Comparison of ENCODE assay signal across 2 cellular contexts in the genomic region with DNA sequence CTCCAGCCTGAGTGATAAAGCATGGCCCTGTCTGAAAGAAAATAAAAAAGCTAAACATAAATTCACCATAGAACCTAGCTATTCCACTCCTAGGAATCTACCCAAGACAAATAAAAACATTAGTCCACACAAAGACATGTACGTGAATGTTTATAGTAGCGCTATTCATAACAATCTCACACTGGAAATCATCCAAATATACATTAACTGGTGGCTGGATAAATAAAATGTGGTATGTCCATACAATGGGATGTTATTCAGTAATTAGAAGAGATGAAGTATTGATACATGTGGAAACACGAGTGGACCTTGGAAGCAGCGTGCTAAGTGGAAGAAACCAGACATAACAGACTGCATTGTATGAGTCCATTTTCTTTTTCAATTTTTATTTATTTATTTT.
TF ChIP-seq lines count a peak whose summit lies in the region.

No MANE protein-coding gene starts in this region.

TF ChIP-seq in SK-N-SH treated with all-trans-retinoic acid at 6 μM for 48 hours, 23 proteins besides CTCF, POLR2A, EP300 and RAD21 (continued from another document):
- TF ChIP-seq ZC3H10 (CRISPR knock-in tag; IDR thresholded peaks at IDR 0.05) = no peak

TF ChIP-seq in SK-N-SH, 30 proteins besides CTCF, POLR2A, EP300 and RAD21 (continued from another document):
- TF ChIP-seq ELF1 (IDR thresholded peaks at IDR 0.05) (no peak), TEAD4 (IDR thresholded peaks at IDR 0.05; ENCODE audit: borderline replicate concordance, insufficient read depth) (no peak), RFX5 (IDR thresholded peaks at IDR 0.05; ENCODE audit: low read length) (no peak), MEF2A (IDR thresholded peaks at IDR 0.05; ENCODE audit: borderline replicate concordance, low read depth) (no peak), FOXM1 (IDR thresholded peaks at IDR 0.05; ENCODE audit: low read depth) (no peak), SIN3A (IDR thresholded peaks at IDR 0.05; ENCODE audit: borderline replicate concordance, low read depth, low read length) (no peak), JUND (IDR thresholded peaks at IDR 0.05) (no peak), YY1 (IDR thresholded peaks at IDR 0.05; ENCODE audit: low read depth) (no peak), MAX (IDR thresholded peaks at IDR 0.05; ENCODE audit: low read depth) (no peak)
- TF ChIP-seq, protein P1, sequence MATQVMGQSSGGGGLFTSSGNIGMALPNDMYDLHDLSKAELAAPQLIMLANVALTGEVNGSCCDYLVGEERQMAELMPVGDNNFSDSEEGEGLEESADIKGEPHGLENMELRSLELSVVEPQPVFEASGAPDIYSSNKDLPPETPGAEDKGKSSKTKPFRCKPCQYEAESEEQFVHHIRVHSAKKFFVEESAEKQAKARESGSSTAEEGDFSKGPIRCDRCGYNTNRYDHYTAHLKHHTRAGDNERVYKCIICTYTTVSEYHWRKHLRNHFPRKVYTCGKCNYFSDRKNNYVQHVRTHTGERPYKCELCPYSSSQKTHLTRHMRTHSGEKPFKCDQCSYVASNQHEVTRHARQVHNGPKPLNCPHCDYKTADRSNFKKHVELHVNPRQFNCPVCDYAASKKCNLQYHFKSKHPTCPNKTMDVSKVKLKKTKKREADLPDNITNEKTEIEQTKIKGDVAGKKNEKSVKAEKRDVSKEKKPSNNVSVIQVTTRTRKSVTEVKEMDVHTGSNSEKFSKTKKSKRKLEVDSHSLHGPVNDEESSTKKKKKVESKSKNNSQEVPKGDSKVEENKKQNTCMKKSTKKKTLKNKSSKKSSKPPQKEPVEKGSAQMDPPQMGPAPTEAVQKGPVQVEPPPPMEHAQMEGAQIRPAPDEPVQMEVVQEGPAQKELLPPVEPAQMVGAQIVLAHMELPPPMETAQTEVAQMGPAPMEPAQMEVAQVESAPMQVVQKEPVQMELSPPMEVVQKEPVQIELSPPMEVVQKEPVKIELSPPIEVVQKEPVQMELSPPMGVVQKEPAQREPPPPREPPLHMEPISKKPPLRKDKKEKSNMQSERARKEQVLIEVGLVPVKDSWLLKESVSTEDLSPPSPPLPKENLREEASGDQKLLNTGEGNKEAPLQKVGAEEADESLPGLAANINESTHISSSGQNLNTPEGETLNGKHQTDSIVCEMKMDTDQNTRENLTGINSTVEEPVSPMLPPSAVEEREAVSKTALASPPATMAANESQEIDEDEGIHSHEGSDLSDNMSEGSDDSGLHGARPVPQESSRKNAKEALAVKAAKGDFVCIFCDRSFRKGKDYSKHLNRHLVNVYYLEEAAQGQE (IDR thresholded peaks at IDR 0.05; ENCODE audit: low read depth, low read length) = no peak
- TF ChIP-seq, protein P2, sequence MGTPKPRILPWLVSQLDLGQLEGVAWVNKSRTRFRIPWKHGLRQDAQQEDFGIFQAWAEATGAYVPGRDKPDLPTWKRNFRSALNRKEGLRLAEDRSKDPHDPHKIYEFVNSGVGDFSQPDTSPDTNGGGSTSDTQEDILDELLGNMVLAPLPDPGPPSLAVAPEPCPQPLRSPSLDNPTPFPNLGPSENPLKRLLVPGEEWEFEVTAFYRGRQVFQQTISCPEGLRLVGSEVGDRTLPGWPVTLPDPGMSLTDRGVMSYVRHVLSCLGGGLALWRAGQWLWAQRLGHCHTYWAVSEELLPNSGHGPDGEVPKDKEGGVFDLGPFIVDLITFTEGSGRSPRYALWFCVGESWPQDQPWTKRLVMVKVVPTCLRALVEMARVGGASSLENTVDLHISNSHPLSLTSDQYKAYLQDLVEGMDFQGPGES (IDR thresholded peaks at IDR 0.05; ENCODE audit: low read depth, low read length) = no peak
- TF ChIP-seq, protein P3, sequence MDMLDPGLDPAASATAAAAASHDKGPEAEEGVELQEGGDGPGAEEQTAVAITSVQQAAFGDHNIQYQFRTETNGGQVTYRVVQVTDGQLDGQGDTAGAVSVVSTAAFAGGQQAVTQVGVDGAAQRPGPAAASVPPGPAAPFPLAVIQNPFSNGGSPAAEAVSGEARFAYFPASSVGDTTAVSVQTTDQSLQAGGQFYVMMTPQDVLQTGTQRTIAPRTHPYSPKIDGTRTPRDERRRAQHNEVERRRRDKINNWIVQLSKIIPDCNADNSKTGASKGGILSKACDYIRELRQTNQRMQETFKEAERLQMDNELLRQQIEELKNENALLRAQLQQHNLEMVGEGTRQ (IDR thresholded peaks at IDR 0.05; ENCODE audit: borderline replicate concordance, low read depth, low read length) = no peak
- TF ChIP-seq, protein P4, sequence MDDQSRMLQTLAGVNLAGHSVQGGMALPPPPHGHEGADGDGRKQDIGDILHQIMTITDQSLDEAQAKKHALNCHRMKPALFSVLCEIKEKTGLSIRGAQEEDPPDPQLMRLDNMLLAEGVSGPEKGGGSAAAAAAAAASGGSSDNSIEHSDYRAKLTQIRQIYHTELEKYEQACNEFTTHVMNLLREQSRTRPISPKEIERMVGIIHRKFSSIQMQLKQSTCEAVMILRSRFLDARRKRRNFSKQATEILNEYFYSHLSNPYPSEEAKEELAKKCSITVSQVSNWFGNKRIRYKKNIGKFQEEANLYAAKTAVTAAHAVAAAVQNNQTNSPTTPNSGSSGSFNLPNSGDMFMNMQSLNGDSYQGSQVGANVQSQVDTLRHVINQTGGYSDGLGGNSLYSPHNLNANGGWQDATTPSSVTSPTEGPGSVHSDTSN (IDR thresholded peaks at IDR 0.05) = no peak
